In genomic region chr12:34398706-34399630, GRCh38 we compare ENCODE assay signal across 1 cellular context.
TF ChIP-seq lines count a peak whose summit lies in the region.

No MANE protein-coding gene starts in this region.

TF ChIP-seq in WTC11, 78 proteins besides CTCF, POLR2A, EP300 and RAD21 (continued from another document):
- no peak for TF ChIP-seq ZNF512 (CRISPR knock-in tag; IDR thresholded peaks at IDR 0.05; ENCODE audit: borderline replicate concordance)
- TF ChIP-seq, protein P1, sequence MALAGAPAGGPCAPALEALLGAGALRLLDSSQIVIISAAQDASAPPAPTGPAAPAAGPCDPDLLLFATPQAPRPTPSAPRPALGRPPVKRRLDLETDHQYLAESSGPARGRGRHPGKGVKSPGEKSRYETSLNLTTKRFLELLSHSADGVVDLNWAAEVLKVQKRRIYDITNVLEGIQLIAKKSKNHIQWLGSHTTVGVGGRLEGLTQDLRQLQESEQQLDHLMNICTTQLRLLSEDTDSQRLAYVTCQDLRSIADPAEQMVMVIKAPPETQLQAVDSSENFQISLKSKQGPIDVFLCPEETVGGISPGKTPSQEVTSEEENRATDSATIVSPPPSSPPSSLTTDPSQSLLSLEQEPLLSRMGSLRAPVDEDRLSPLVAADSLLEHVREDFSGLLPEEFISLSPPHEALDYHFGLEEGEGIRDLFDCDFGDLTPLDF (CRISPR knock-in tag; IDR thresholded peaks at IDR 0.05): no peak
- TF ChIP-seq HMGA2 (CRISPR knock-in tag; IDR thresholded peaks at IDR 0.05): no peak
- TF ChIP-seq, protein P2, sequence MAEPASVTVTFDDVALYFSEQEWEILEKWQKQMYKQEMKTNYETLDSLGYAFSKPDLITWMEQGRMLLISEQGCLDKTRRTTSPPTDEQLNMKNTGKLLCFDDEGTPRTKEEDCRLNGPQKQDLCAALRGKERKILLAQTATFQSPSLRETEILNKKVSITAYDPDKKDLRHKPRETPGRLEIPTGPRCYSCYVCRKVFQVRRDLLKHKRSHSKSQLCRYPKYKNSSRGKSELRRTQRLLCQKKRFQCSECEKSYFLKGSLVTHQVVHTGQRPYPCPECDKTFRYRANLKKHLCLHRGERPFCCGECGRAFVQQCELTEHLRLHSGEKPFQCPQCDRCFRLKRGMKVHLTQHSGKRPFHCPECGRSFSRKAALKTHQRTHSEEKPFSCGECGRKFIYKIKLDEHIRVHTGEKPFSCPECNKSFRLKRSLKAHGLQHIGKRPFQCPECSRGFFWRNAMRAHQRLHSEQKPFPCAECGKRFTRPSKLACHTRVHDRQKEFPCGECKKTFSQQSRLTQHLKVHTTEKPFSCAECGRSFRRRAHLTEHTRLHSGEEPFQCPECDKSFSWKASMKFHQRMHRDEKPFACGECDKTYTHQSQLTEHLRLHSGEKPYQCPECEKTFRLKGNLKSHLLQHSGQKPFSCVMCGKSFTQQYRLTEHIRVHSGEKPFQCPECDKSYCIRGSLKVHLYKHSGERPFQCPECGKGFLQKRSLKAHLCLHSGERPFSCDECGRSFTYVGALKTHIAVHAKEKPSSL (CRISPR knock-in tag; conservative IDR thresholded peaks at IDR 0.05): no peak
- TF ChIP-seq ZNF281 (CRISPR knock-in tag; IDR thresholded peaks at IDR 0.05): no peak
- no peak for TF ChIP-seq PRRX2 (CRISPR knock-in tag; IDR thresholded peaks at IDR 0.05)
- no peak for TF ChIP-seq MXD4 (CRISPR knock-in tag; IDR thresholded peaks at IDR 0.05; ENCODE audit: borderline replicate concordance)
- TF ChIP-seq TP53 (CRISPR knock-in tag; IDR thresholded peaks at IDR 0.05): no peak
TF ChIP-seq in WTC11: peak in this region for 0.
